30 cellular contexts compared by ENCODE assay signal in the genomic region with DNA sequence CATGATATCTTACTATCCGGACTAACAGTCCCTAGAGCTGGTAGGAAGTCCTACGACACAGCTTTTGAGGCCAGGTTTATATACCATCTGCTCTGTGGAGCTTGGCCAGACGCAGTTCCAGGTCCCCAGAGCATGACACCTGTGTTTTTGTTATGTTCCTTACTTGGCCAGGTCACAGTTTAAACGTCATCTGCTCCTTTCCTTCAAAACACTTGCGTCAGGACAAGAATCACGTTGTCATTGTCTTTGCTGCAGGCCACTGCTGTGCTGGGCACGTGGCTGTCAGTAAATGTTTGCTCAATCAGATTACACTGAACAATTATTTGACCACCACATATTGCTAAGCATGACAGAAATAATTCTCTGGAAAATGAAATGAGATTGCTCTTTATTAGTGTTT. TPM values are rescaled to one million over a fixed set of nuclear protein-coding genes. Genes with fewer than 3 reads are reported as not detected.
DNase-seq lines count a peak whose midpoint lies in the region; ATAC-seq, FAIRE-seq and TF ChIP-seq lines count a peak whose summit lies in the region.
"Had no signal": no experiment of that assay in that cellular context is flagged by ENCODE, and none has a peak within 500 bp of the region (broad histone marks: within the 10 kb centered on the region; RNA-seq: fewer than 3 reads in every experiment).

No MANE protein-coding gene starts in this region.

- H2AFZ ChIP-seq in HepG2 (ENCODE audit: low read length) (no peak overlapping the region), MM.1S (ENCODE audit: low read length) (no peak overlapping the region)

- no peaks in the 10 kb centered on the region for H3F3A ChIP-seq in MM.1S (ENCODE audit: insufficient read depth, low read length)

- no peaks in the 10 kb centered on the region for H3K9me2 ChIP-seq in MM.1S (replicated peaks; ENCODE audit: insufficient read depth, low read length)

- H3K79me2 ChIP-seq in HepG2 (ENCODE audit: insufficient read depth, low read length) = no peaks in the 10 kb centered on the region
- H3K79me2 ChIP-seq in MM.1S (ENCODE audit: low read length) = no peaks in the 10 kb centered on the region

- H3K9ac ChIP-seq in HepG2 (ENCODE audit: insufficient read depth, low read depth, low read length) (no peak overlapping the region), MM.1S (ENCODE audit: low read length) (no peak overlapping the region)
- H3K9ac ChIP-seq: BLaER1 had no signal

- H3K9me3 Mint-ChIP-seq in activated CD8-positive, alpha-beta T cell treated with anti-CD3 and anti-CD28 coated beads for 36 hours = no peaks in the 10 kb centered on the region
- H3K9me3 Mint-ChIP-seq: activated CD4-positive, alpha-beta T cell treated with anti-CD3 and anti-CD28 coated beads, Interleukin-2, amount 10 ng/mL, durations not matched to agents 24 days and 14 days; activated naive CD4-positive, alpha-beta T cell treated with anti-CD3 and anti-CD28 coated beads, Interleukin-2, amount 10 ng/mL, durations not matched to agents 7 days and 5 days; activated T-cell treated with anti-CD3 and anti-CD28 coated beads, Interleukin-2, amount 50 U/mL, for 72 hours; IgD-negative memory B cell; stimulated activated effector memory CD8-positive, alpha-beta T cell treated with anti-CD3 and anti-CD28 coated beads, Interleukin-12 subunit alpha, Interleukin-12 subunit beta, amount 100 ng/mL, for 72 hours had no signal

- H3K9me3 ChIP-seq in HepG2 (ENCODE audit: low read length) (no peaks in the 10 kb centered on the region), right lobe of liver (no peaks in the 10 kb centered on the region), esophagus muscularis mucosa (no peaks in the 10 kb centered on the region), left lung (no peaks in the 10 kb centered on the region), MM.1S (replicated peaks; ENCODE audit: insufficient read depth, low read length) (no peaks in the 10 kb centered on the region)
- H3K9me3 ChIP-seq: BLaER1, breast epithelium, esophagus squamous epithelium had no signal

- no peak for FAIRE-seq in HepG2 (lab: Jason Lieb, UNC)
- FAIRE-seq: frontal cortex had no signal

- TF ChIP-seq CTCF in HepG2 (CRISPR knock-in tag; IDR thresholded peaks at IDR 0.05) (no peak), right lobe of liver (IDR thresholded peaks at IDR 0.05) (no peak), esophagus muscularis mucosa (IDR thresholded peaks at IDR 0.05) (no peak), left lung (IDR thresholded peaks at IDR 0.05) (no peak), MM.1S (IDR thresholded peaks at IDR 0.05; ENCODE audit: low read length) (no peak)
- TF ChIP-seq CTCF in activated CD8-positive, alpha-beta T cell treated with anti-CD3 and anti-CD28 coated beads for 36 hours (IDR thresholded peaks at IDR 0.05) = no peak

- TF ChIP-seq POLR2A in HepG2 (IDR thresholded peaks at IDR 0.05; ENCODE audit: insufficient read depth in 1 of 2, low read depth in 2 of 2, low read length in 2 of 2) (no peak), right lobe of liver (IDR thresholded peaks at IDR 0.05) (no peak), esophagus muscularis mucosa (IDR thresholded peaks at IDR 0.05; ENCODE audit: low read depth) (no peak)

- H3K4me1 ChIP-seq in HepG2 (ENCODE audit: insufficient read depth, low read length) (peaks cover 39% of the 10 kb centered on the region), right lobe of liver (no peaks in the 10 kb centered on the region), esophagus muscularis mucosa (no peaks in the 10 kb centered on the region), left lung (peaks cover 0 to 4% of the 10 kb centered on the region in 2 donors), MM.1S (ENCODE audit: low read length) (no peaks in the 10 kb centered on the region)
- H3K4me1 ChIP-seq: BLaER1, breast epithelium, esophagus squamous epithelium had no signal

- H3K4me1 Mint-ChIP-seq in activated CD8-positive, alpha-beta T cell treated with anti-CD3 and anti-CD28 coated beads for 36 hours (ENCODE audit: low read depth) = peaks cover 6% of the 10 kb centered on the region
- H3K4me1 Mint-ChIP-seq: activated naive CD4-positive, alpha-beta T cell treated with anti-CD3 and anti-CD28 coated beads, Interleukin-2, amount 10 ng/mL, durations not matched to agents 7 days and 5 days; IgD-negative memory B cell had no signal

- intact Hi-C loops in HepG2 (cut with micrococcal nuclease; ENCODE audit: unreplicated experiment) (no loop called here), right lobe of liver (cut with DNase I) (no loop called here), esophagus muscularis mucosa (cut with DNase I) (no loop called here), left lung (cut with DNase I) (no loop called here)
- intact Hi-C loops in activated CD8-positive, alpha-beta T cell treated with anti-CD3 and anti-CD28 coated beads for 36 hours (cut with micrococcal nuclease) = no loop called here

- peaks cover 5% of the 10 kb centered on the region for H3K27me3 Mint-ChIP-seq in activated CD8-positive, alpha-beta T cell treated with anti-CD3 and anti-CD28 coated beads for 36 hours

- H3K27me3 ChIP-seq in HepG2 (ENCODE audit: control insufficient read depth in 1 of 2, insufficient read depth in 2 of 2, low read length in 2 of 2) (peaks cover 0 to 28% of the 10 kb centered on the region in 2 experiments; a peak in 2 of 5 replicates), right lobe of liver (no peaks in the 10 kb centered on the region), esophagus muscularis mucosa (peaks cover 0 to 48% (median 0%) of the 10 kb centered on the region in 4 donors), left lung (peaks cover 0 to 40% of the 10 kb centered on the region in 2 donors), MM.1S (replicated peaks; ENCODE audit: insufficient read depth, low read length) (no peaks in the 10 kb centered on the region)
- H3K27me3 ChIP-seq: BLaER1 had no signal

- no peak overlapping the region for H3K4me3 ChIP-seq in HepG2 (replicated peaks in 1 of 3; ENCODE audit: insufficient read depth in 1 of 3, low read depth in 2 of 3, low read length in 3 of 3)
- no peak overlapping the region for H3K4me3 ChIP-seq in right lobe of liver
- no peak overlapping the region for H3K4me3 ChIP-seq in esophagus muscularis mucosa
- H3K4me3 ChIP-seq in left lung = no peak overlapping the region
- H3K4me3 ChIP-seq in MM.1S (ENCODE audit: low read length) = no peak overlapping the region
- H3K4me3 ChIP-seq: BLaER1, breast epithelium, esophagus squamous epithelium had no signal

- no peaks in the 10 kb centered on the region for H3K36me3 ChIP-seq in HepG2 (replicated peaks in 1 of 2; ENCODE audit: control insufficient read depth in 1 of 2, insufficient read depth in 2 of 2, low read length in 2 of 2)
- H3K36me3 ChIP-seq in right lobe of liver = no peaks in the 10 kb centered on the region
- H3K36me3 ChIP-seq in esophagus muscularis mucosa = no peaks in the 10 kb centered on the region
- no peaks in the 10 kb centered on the region for H3K36me3 ChIP-seq in left lung
- H3K36me3 ChIP-seq in MM.1S (replicated peaks; ENCODE audit: insufficient read depth, low read length) = no peaks in the 10 kb centered on the region
- H3K36me3 ChIP-seq: BLaER1, breast epithelium, esophagus squamous epithelium had no signal

- POLR2A ChIA-PET in HepG2 (lab: Yijun Ruan, JAX) = no interaction called here
- POLR2A ChIA-PET in activated CD8-positive, alpha-beta T cell treated with anti-CD3 and anti-CD28 coated beads for 36 hours (lab: Charles Lee) = no interaction called here

- H3K4me2 ChIP-seq in HepG2 (ENCODE audit: low read depth, low read length) (0 out of 2 replicates have a peak overlapping the region, but pooled peaks have one; percentile 6), MM.1S (ENCODE audit: low read depth, low read length) (no peak overlapping the region)
- H3K4me2 ChIP-seq: BLaER1 had no signal

- no peak for TF ChIP-seq EP300 in HepG2 (IDR thresholded peaks at IDR 0.05; ENCODE audit: low read depth in 2 of 2, low read length in 2 of 2)
- TF ChIP-seq EP300 in HepG2 (CRISPR knock-in tag; IDR thresholded peaks at IDR 0.05; ENCODE audit: borderline replicate concordance) = no peak
- TF ChIP-seq EP300 in esophagus muscularis mucosa (IDR thresholded peaks at IDR 0.05) = no peak

- peak; percentile 35 for DNase-seq in HepG2 (ENCODE audit: low spot score)
- DNase-seq in right lobe of liver = no peak
- DNase-seq in NCI-H345 treated with DMSO at 0.1 percent for 48 hours (lab: John Stamatoyannopoulos, UW; ENCODE audit: unreplicated experiment) = peak; percentile 4
- DNase-seq in esophagus muscularis mucosa (ENCODE audit: extremely low spot score) = peak; percentile 64
- no peak for DNase-seq in left lung
- DNase-seq in MM.1S = no peak
- no peak for DNase-seq in activated CD8-positive, alpha-beta T cell treated with anti-CD3 and anti-CD28 coated beads for 36 hours
- DNase-seq: ACHN; activated CD4-positive, alpha-beta T cell treated with anti-CD3 and anti-CD28 coated beads, Interleukin-2, amount 10 ng/mL, durations not matched to agents 24 days and 14 days; activated CD8-positive, alpha-beta memory T cell treated with anti-CD3 and anti-CD28 coated beads, Interleukin-2, amount 10 ng/mL, durations not matched to agents 7 days and 5 days; activated naive CD4-positive, alpha-beta T cell treated with anti-CD3 and anti-CD28 coated beads, Interleukin-2, amount 10 ng/mL, durations not matched to agents 7 days and 5 days; activated T-cell treated with anti-CD3 and anti-CD28 coated beads, Interleukin-2, amount 50 U/mL, for 72 hours; amniotic stem cell; cortex of kidney; esophagus squamous epithelium; hypothalamus; left ventricle myocardium superior; naive B cell; NCI-H1930; NCI-H526 treated with DMSO at 0.1 percent for 48 hours; nucleus accumbens; RPMI8226 had no signal

- H3K36me3 Mint-ChIP-seq in activated CD8-positive, alpha-beta T cell treated with anti-CD3 and anti-CD28 coated beads for 36 hours (ENCODE audit: low read depth) = no peaks in the 10 kb centered on the region
- H3K36me3 Mint-ChIP-seq: activated CD8-positive, alpha-beta memory T cell treated with anti-CD3 and anti-CD28 coated beads, Interleukin-2, amount 10 ng/mL, durations not matched to agents 7 days and 5 days; activated naive CD4-positive, alpha-beta T cell treated with anti-CD3 and anti-CD28 coated beads, Interleukin-2, amount 10 ng/mL, durations not matched to agents 7 days and 5 days; IgD-negative memory B cell; naive B cell; stimulated activated effector memory CD8-positive, alpha-beta T cell treated with anti-CD3 and anti-CD28 coated beads, Interleukin-12 subunit alpha, Interleukin-12 subunit beta, amount 100 ng/mL, for 72 hours had no signal

- no peak for TF ChIP-seq RAD21 in HepG2 (CRISPR knock-in tag; IDR thresholded peaks at IDR 0.05)

- H3K4me3 Mint-ChIP-seq in activated CD8-positive, alpha-beta T cell treated with anti-CD3 and anti-CD28 coated beads for 36 hours = no peak overlapping the region
- H3K4me3 Mint-ChIP-seq: activated CD4-positive, alpha-beta T cell treated with anti-CD3 and anti-CD28 coated beads, Interleukin-2, amount 10 ng/mL, durations not matched to agents 24 days and 14 days; activated CD8-positive, alpha-beta memory T cell treated with anti-CD3 and anti-CD28 coated beads, Interleukin-2, amount 10 ng/mL, durations not matched to agents 7 days and 5 days; activated naive CD4-positive, alpha-beta T cell treated with anti-CD3 and anti-CD28 coated beads, Interleukin-2, amount 10 ng/mL, durations not matched to agents 7 days and 5 days; activated T-cell treated with anti-CD3 and anti-CD28 coated beads, Interleukin-2, amount 50 U/mL, for 72 hours; IgD-negative memory B cell; naive B cell; stimulated activated effector memory CD8-positive, alpha-beta T cell treated with anti-CD3 and anti-CD28 coated beads, Interleukin-12 subunit alpha, Interleukin-12 subunit beta, amount 100 ng/mL, for 72 hours had no signal

- in situ Hi-C loops in HepG2 (cut with HindIII; ENCODE audit: extremely low pct_ligation_motif_present, low pct_unique_long_range_greater_than_20kb) = no loop called here

- WGBS in HepG2 (ENCODE audit: low lambda C conversion rate) = 17% methylated on average over 7 of the region's 7 CpGs
- 63% methylated on average over 7 of the region's 7 CpGs for WGBS in right lobe of liver (ENCODE audit: insufficient coverage, low coverage, low lambda C conversion rate, missing lambda C conversion rate)
- 68% methylated on average over 7 of the region's 7 CpGs for WGBS in esophagus muscularis mucosa

- no peak overlapping the region for H3K27ac ChIP-seq in HepG2 (ENCODE audit: extremely low read length, insufficient read depth, low read length)
- H3K27ac ChIP-seq in right lobe of liver = no peak overlapping the region
- no peak overlapping the region for H3K27ac ChIP-seq in esophagus muscularis mucosa (replicated peaks in 1 of 4)
- no peak overlapping the region for H3K27ac ChIP-seq in left lung
- H3K27ac ChIP-seq in MM.1S (ENCODE audit: low read length) = no peak overlapping the region
- H3K27ac ChIP-seq: BLaER1, breast epithelium, esophagus squamous epithelium, VCaP had no signal

- CTCF ChIA-PET in HepG2 (lab: Yijun Ruan, JAX; ENCODE audit: low intra/inter-chr PET ratio, low total read pairs) = no interaction called here
- CTCF ChIA-PET in activated CD8-positive, alpha-beta T cell treated with anti-CD3 and anti-CD28 coated beads for 36 hours (lab: Charles Lee) = interaction anchor here (1.1 kb wide), 1 partner anchor 13 kb away, joined by 4 read pairs; no protein-coding TSS in a partner anchor

- no TSS peak for BruUV-seq in HepG2 (replicated peaks; lab: Mats Ljungman, UMichigan)

- H4K20me1 ChIP-seq in HepG2 (ENCODE audit: insufficient read depth, low read length) (no peaks in the 10 kb centered on the region), MM.1S (ENCODE audit: insufficient read depth, low read length) (no peaks in the 10 kb centered on the region)
- H4K20me1 ChIP-seq: BLaER1 had no signal

- no peak overlapping the region for H3K27ac Mint-ChIP-seq in activated CD8-positive, alpha-beta T cell treated with anti-CD3 and anti-CD28 coated beads for 36 hours
- H3K27ac Mint-ChIP-seq: activated CD4-positive, alpha-beta T cell treated with anti-CD3 and anti-CD28 coated beads, Interleukin-2, amount 10 ng/mL, durations not matched to agents 24 days and 14 days; activated CD8-positive, alpha-beta memory T cell treated with anti-CD3 and anti-CD28 coated beads, Interleukin-2, amount 10 ng/mL, durations not matched to agents 7 days and 5 days; activated naive CD4-positive, alpha-beta T cell treated with anti-CD3 and anti-CD28 coated beads, Interleukin-2, amount 10 ng/mL, durations not matched to agents 7 days and 5 days; activated T-cell treated with anti-CD3 and anti-CD28 coated beads, Interleukin-2, amount 50 U/mL, for 72 hours; IgD-negative memory B cell; naive B cell; stimulated activated effector memory CD8-positive, alpha-beta T cell treated with anti-CD3 and anti-CD28 coated beads, Interleukin-12 subunit alpha, Interleukin-12 subunit beta, amount 100 ng/mL, for 72 hours had no signal

- peak; percentile 21; the same call in 1 of the 3 replicates for ATAC-seq in HepG2
- ATAC-seq in right lobe of liver = no peak
- ATAC-seq in left lung = no peak
- ATAC-seq in activated CD8-positive, alpha-beta T cell treated with anti-CD3 and anti-CD28 coated beads for 36 hours = no peak
- no peak for ATAC-seq in GM21786 (IDR thresholded peaks at IDR 0.05; ENCODE audit: unreplicated experiment)
- ATAC-seq: activated CD8-positive, alpha-beta memory T cell treated with anti-CD3 and anti-CD28 coated beads, Interleukin-2, amount 10 ng/mL, durations not matched to agents 7 days and 5 days; activated T-cell treated with anti-CD3 and anti-CD28 coated beads, Interleukin-2, amount 50 U/mL, for 72 hours; HCT116; left ventricle myocardium superior; stimulated activated effector memory CD8-positive, alpha-beta T cell treated with anti-CD3 and anti-CD28 coated beads, Interleukin-12 subunit alpha, Interleukin-12 subunit beta, amount 100 ng/mL, for 72 hours had no signal

RNA-seq across cellular contexts. Expression of gene SLC18A2, which starts 23.9 kb away (rescaled TPM):
- total RNA-seq in HepG2 (2016; rRNA removed; fragmentation: Illumina TruSeq; extraction: Trizol) (not detected in 2 replicates), right lobe of liver (1 to 10 TPM in 1 of 6 experiments, under 1 TPM in 5; 0.04 to 1.1 (median 0.20) TPM), esophagus muscularis mucosa (1 to 10 TPM in 3 of 4 donors, under 1 TPM in 1; 0.65 to 2.8 (median 2.1) TPM), left lung (1 to 10 TPM; 1.7 to 1.9 TPM)
- not detected in 2 replicates for total RNA-seq in HepG2 (2016; cell fraction: cytosol; rRNA removed; fragmentation: Illumina TruSeq; extraction: Trizol; ENCODE audit: low read depth)
- not detected in 2 replicates for total RNA-seq in HepG2 (2016; cell fraction: insoluble cytoplasmic fraction; rRNA removed; fragmentation: Illumina TruSeq; extraction: Trizol)
- not detected in 2 replicates for total RNA-seq in HepG2 (2016; cell fraction: membrane; rRNA removed; fragmentation: Illumina TruSeq; extraction: Trizol)
- total RNA-seq in HepG2 (2016; cell fraction: nucleus; rRNA removed; fragmentation: Illumina TruSeq; extraction: Trizol) = not detected in 2 replicates
- not detected in 2 replicates for polyA plus RNA-seq in HepG2 (2011; rRNA removed)
- not detected in 2 replicates for polyA plus RNA-seq in HepG2 (2011; cell fraction: cytosol; rRNA removed)
- not detected in 2 replicates for polyA plus RNA-seq in HepG2 (2011; cell fraction: nucleus; rRNA removed)
- polyA plus RNA-seq in HepG2 (2012) = not detected in 2 replicates
- not detected in 2 replicates for polyA plus RNA-seq in HepG2 (2016; cell fraction: cytosol; fragmentation: Illumina TruSeq; extraction: Trizol; ENCODE audit: low read depth)
- polyA plus RNA-seq in HepG2 (2016; cell fraction: insoluble cytoplasmic fraction; fragmentation: Illumina TruSeq; extraction: Trizol; ENCODE audit: low read depth) = not detected in 2 replicates
- polyA plus RNA-seq in HepG2 (2016; cell fraction: membrane; fragmentation: Illumina TruSeq; extraction: Trizol; ENCODE audit: low read depth) = not detected in 2 replicates
- not detected in 2 replicates for polyA plus RNA-seq in HepG2 (2016; cell fraction: nucleus; fragmentation: Illumina TruSeq; extraction: Trizol; ENCODE audit: insufficient read depth, low read depth)
- not detected in 2 replicates for polyA minus RNA-seq in HepG2 (2011; rRNA and poly(A)+ RNA removed; ENCODE audit: low replicate concordance)
- not detected in 2 replicates for polyA minus RNA-seq in HepG2 (2011; cell fraction: cytosol; rRNA and poly(A)+ RNA removed)
- polyA minus RNA-seq in HepG2 (2011; cell fraction: nucleus; rRNA and poly(A)+ RNA removed) = not detected in 2 replicates
- total RNA-seq in activated CD8-positive, alpha-beta T cell treated with anti-CD3 and anti-CD28 coated beads for 36 hours = under 1 TPM in 1 of 2 experiments, not detected in 1; 0.14 TPM
- total RNA-seq: activated CD4-positive, alpha-beta T cell treated with anti-CD3 and anti-CD28 coated beads, Interleukin-2, amount 10 ng/mL, durations not matched to agents 24 days and 14 days; activated CD8-positive, alpha-beta memory T cell treated with anti-CD3 and anti-CD28 coated beads, Interleukin-2, amount 10 ng/mL, durations not matched to agents 7 days and 5 days had no signal

Comparison
In these comparisons a context has a peak if more than half of its experiments do, and no peak if none do; other contexts are left out.
1. DNase-seq: peak in HepG2 (single experiment), NCI-H345 treated with DMSO at 0.1 percent for 48 hours (single experiment) and esophagus muscularis mucosa (single experiment); none in right lobe of liver (0 of 3), left lung (0 of 2), MM.1S (single experiment) and activated CD8-positive, alpha-beta T cell treated with anti-CD3 and anti-CD28 coated beads for 36 hours (single experiment).